Comparison of ENCODE assay signal across 13 cellular contexts in the genomic region with DNA sequence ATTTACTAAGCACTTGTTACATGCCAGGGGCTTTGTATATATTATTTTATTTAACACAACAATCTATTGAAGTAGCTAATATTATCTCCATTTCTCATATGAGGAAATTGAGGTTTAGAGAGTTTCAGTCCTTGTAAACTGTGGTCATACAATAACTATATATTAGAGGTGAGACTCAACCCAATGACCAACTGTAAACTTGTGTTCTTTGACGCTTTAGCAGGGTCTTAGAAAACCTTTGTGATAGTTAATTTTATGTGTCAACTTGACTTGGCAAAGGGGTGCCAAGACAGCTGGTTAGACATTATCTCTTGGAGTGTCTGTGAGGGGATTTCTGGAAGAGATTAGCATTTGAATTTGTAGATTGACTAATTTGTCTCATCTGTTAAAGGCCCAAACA.
DNase-seq lines count a peak whose midpoint lies in the region; ATAC-seq and TF ChIP-seq lines count a peak whose summit lies in the region.
"Had no signal": no experiment of that assay in that cellular context is flagged by ENCODE, and none has a peak within 500 bp of the region (broad histone marks: within the 10 kb centered on the region; RNA-seq: fewer than 3 reads in every experiment).

No MANE protein-coding gene starts in this region.

- DNase-seq in GM13976 (ENCODE audit: low spot score): peak; percentile 10
- DNase-seq in stimulated activated CD4-positive, alpha-beta T cell treated with anti-CD3 and anti-CD28 coated beads, Interleukin-1b, Interleukin-23, amount 100 ng/mL, for 48 hours: no peak
- no peak for DNase-seq in left lung
- no peak for DNase-seq in GM23248
- DNase-seq in DMS79 (lab: John Stamatoyannopoulos, UW): no peak
- DNase-seq: AML-193, anterior cingulate cortex, endodermal cell, NCI-H510A had no signal

- no peak overlapping the region for H2AFZ ChIP-seq in GM23248

- no peaks in the 10 kb centered on the region for H3K79me2 ChIP-seq in GM23248 (ENCODE audit: insufficient read depth)

- H3K27ac ChIP-seq in left lung (no peak overlapping the region), GM23248 (no peak overlapping the region)

- H3K9ac ChIP-seq in GM23248: no peak overlapping the region

- ATAC-seq in GM19395 (IDR thresholded peaks at IDR 0.05; ENCODE audit: unreplicated experiment) (peak; percentile 72), HG02870 (IDR thresholded peaks at IDR 0.05; ENCODE audit: unreplicated experiment) (peak; percentile 75), HG03520 (IDR thresholded peaks at IDR 0.05; ENCODE audit: unreplicated experiment) (peak; percentile 84), left lung (no peak)
- ATAC-seq: SK-N-SH treated with all-trans-retinoic acid at 6 μM for 48 hours had no signal

- WGBS in GM23248 (ENCODE audit: low coverage in 1 of 2, low lambda C conversion rate in 2 of 2, missing lambda C conversion rate in 2 of 2), 2 experiments: 34 to 38% methylated on average over 1 of the region's 1 CpG

- H3K9me3 ChIP-seq in left lung (peaks cover 0 to 6% of the 10 kb centered on the region in 2 donors), GM23248 (ENCODE audit: low read depth) (no peaks in the 10 kb centered on the region)

- H3K4me2 ChIP-seq in GM23248 (ENCODE audit: unreplicated experiment): no peak overlapping the region

- no peaks in the 10 kb centered on the region for H3F3A ChIP-seq in GM23248 (ENCODE audit: insufficient read depth)

- H3K4me1 ChIP-seq in left lung (no peaks in the 10 kb centered on the region), GM23248 (ENCODE audit: insufficient read depth) (no peaks in the 10 kb centered on the region)

- in situ Hi-C loops in GM13976 (cut with MboI; ENCODE audit: low sequenced_read_pairs, unreplicated experiment) (no loop called here), GM23248 (cut with MboI) (no loop called here)

- H3K36me3 ChIP-seq in left lung (no peaks in the 10 kb centered on the region), GM23248 (ENCODE audit: low read depth) (no peaks in the 10 kb centered on the region)

- no peaks in the 10 kb centered on the region for H4K20me1 ChIP-seq in GM23248 (ENCODE audit: insufficient read depth)

- H3K27me3 ChIP-seq in left lung (no peaks in the 10 kb centered on the region), GM23248 (replicated peaks; ENCODE audit: insufficient read depth) (no peaks in the 10 kb centered on the region)

- intact Hi-C loops in left lung (cut with DNase I): no loop called here

- H3K9me2 ChIP-seq in GM23248 (ENCODE audit: insufficient read depth): no peaks in the 10 kb centered on the region

- H3K4me3 ChIP-seq in left lung (no peak overlapping the region), GM23248 (no peak overlapping the region)

- TF ChIP-seq CTCF in GM13976 (IDR thresholded peaks at IDR 0.05; ENCODE audit: borderline replicate concordance, control extremely low read depth, extremely low read depth, insufficient read depth, missing control alignments) (no peak), left lung (IDR thresholded peaks at IDR 0.05) (no peak)
